27 cellular contexts compared by ENCODE assay signal in the genomic region with DNA sequence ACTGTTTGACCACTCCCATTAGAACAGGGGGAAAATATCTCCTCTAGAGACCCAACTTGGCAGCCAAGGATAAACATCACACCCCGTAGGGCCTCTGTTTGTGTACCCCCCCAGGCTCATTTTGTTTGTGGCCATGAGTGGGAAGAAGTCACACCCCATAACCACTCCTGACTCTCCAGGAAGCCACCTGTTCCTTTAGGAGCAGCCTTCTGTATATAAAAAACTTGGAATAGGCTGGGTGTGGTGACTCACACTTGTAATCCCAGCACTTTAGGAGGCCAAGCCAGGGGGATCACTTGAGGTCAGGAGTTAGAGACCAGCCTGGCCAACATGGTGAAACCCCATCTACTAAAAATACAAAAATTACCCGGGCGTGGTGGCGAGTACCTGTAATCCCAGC. TPM values are rescaled to one million over a fixed set of nuclear protein-coding genes. Genes with fewer than 3 reads are reported as not detected.
DNase-seq lines count a peak whose midpoint lies in the region; ATAC-seq and TF ChIP-seq lines count a peak whose summit lies in the region.
"Had no signal": no experiment of that assay in that cellular context is flagged by ENCODE, and none has a peak within 500 bp of the region (broad histone marks: within the 10 kb centered on the region; RNA-seq: fewer than 3 reads in every experiment).

No MANE protein-coding gene starts in this region.

- no peak for TF ChIP-seq EP300 in transverse colon (IDR thresholded peaks at IDR 0.05; ENCODE audit: low read depth)

- CTCF ChIA-PET in IMR-90 (lab: Yijun Ruan, JAX): no interaction called here

- H3K4me1 ChIP-seq in IMR-90 (ENCODE audit: control insufficient read depth, insufficient read depth, low read length): 0 out of 2 replicates have a peak, but pooled peaks cover 1% of the 10 kb centered on the region
- H3K4me1 ChIP-seq in RWPE2 (ENCODE audit: insufficient read depth, poor library complexity, severe bottlenecking): peaks cover 23% of the 10 kb centered on the region
- peaks cover 0 to 15% (median 11%) of the 10 kb centered on the region in 4 donors for H3K4me1 ChIP-seq in transverse colon
- H3K4me1 ChIP-seq: lower lobe of right lung, prostate gland had no signal

- DNase-seq in IMR-90 (peak; percentile 40), RWPE2 (ENCODE audit: low spot score) (no peak), iris pigment epithelial cell (ENCODE audit: low read depth) (peak; percentile 15), transverse colon (peak; percentile 17), UCSD-AML1 (lab: John Stamatoyannopoulos, UW; ENCODE audit: unreplicated experiment) (no peak)
- DNase-seq: activated CD4-positive, alpha-beta T cell treated with anti-CD3 and anti-CD28 coated beads for 36 hours; activated CD8-positive, alpha-beta memory T cell treated with anti-CD3 and anti-CD28 coated beads for 24 hours; activated T-cell treated with anti-CD3 and anti-CD28 coated beads, Interleukin-2, amount 50 U/mL, for 1 hour; brain microvascular endothelial cell; effector CD8-positive, alpha-beta T cell; islet precursor cell; lower lobe of right lung; MM.1S; NCI-H1436; NCI-H510A; Peyer's patch had no signal

- H3K27me3 ChIP-seq in IMR-90 (ENCODE audit: control insufficient read depth, insufficient read depth, low read length): no peaks in the 10 kb centered on the region
- no peaks in the 10 kb centered on the region for H3K27me3 ChIP-seq in RWPE2 (ENCODE audit: insufficient read depth, poor library complexity, severe bottlenecking)
- no peaks in the 10 kb centered on the region for H3K27me3 ChIP-seq in transverse colon
- H3K27me3 ChIP-seq: brain microvascular endothelial cell, Peyer's patch had no signal

- no peak overlapping the region for H3K9ac ChIP-seq in IMR-90 (ENCODE audit: low read depth, low read length)

- dilution Hi-C loops in IMR-90 (cut with HindIII; ENCODE audit: low sequenced_read_pairs, unreplicated experiment): no loop called here

- H3K27ac ChIP-seq in IMR-90 (ENCODE audit: insufficient read depth, low read length): no peak overlapping the region
- H3K27ac ChIP-seq in RWPE2 (ENCODE audit: poor library complexity, severe bottlenecking): peak overlapping the region; percentile 10
- H3K27ac ChIP-seq in transverse colon: peak overlapping the region in 3 of 4 donors; percentile 1 to 47 (median 13)
- H3K27ac ChIP-seq: brain microvascular endothelial cell, lower lobe of right lung, prostate gland, skin epidermis, thoracic aorta had no signal

- intact Hi-C loops in IMR-90 (cut with micrococcal nuclease) (no loop called here), transverse colon (cut with DNase I; ENCODE audit: low total_unique reads) (no loop called here)

- no peaks in the 10 kb centered on the region for H3K9me3 ChIP-seq in IMR-90 (ENCODE audit: control insufficient read depth, insufficient read depth, low read length)
- H3K9me3 ChIP-seq in RWPE2 (ENCODE audit: severe bottlenecking): no peaks in the 10 kb centered on the region
- H3K9me3 ChIP-seq in transverse colon: no peaks in the 10 kb centered on the region
- H3K9me3 ChIP-seq: lower lobe of right lung, Peyer's patch, prostate gland, thoracic aorta had no signal

- ATAC-seq in IMR-90 (ENCODE audit: low read depth) (0 out of 2 replicates have a peak, but pooled peaks have one; percentile 37), RWPE2 (ENCODE audit: low read depth) (peak; percentile 46; the same call in 2 of the 3 replicates), HG02588 (IDR thresholded peaks at IDR 0.05; ENCODE audit: unreplicated experiment) (no peak), HG02981 (IDR thresholded peaks at IDR 0.05; ENCODE audit: unreplicated experiment) (no peak)
- ATAC-seq: activated CD4-positive, alpha-beta T cell treated with anti-CD3 and anti-CD28 coated beads for 36 hours; lower lobe of right lung had no signal

- H2AK9ac ChIP-seq in IMR-90 (replicated peaks; ENCODE audit: low read depth, low read length, poor library complexity): no peak overlapping the region

- H4K5ac ChIP-seq in IMR-90 (ENCODE audit: low read depth, low read length): no peak overlapping the region

- TF ChIP-seq CTCF in IMR-90 (conservative IDR thresholded peaks at IDR 0.05; ENCODE audit: low read depth, low read length): no peak
- TF ChIP-seq CTCF in RWPE2 (IDR thresholded peaks at IDR 0.05; ENCODE audit: poor library complexity, severe bottlenecking): no peak
- TF ChIP-seq CTCF in transverse colon (IDR thresholded peaks at IDR 0.05): no peak

- no peak overlapping the region for H4K91ac ChIP-seq in IMR-90 (ENCODE audit: insufficient read depth, low read depth, low read length)

- no peak overlapping the region for H2BK5ac ChIP-seq in IMR-90 (ENCODE audit: low read depth, low read length, poor library complexity, severe bottlenecking)

- BruUV-seq in IMR-90 (replicated peaks; lab: Mats Ljungman, UMichigan): no TSS peak

- H4K20me1 ChIP-seq in IMR-90 (ENCODE audit: insufficient read depth, low read length): no peaks in the 10 kb centered on the region

- in situ Hi-C loops in IMR-90 (cut with MboI; ENCODE audit: low sequenced_read_pairs) (no loop called here), transverse colon (cut with MboI; ENCODE audit: low pct_ligation_motif_present in 1 of 4, low pct_unique_long_range_greater_than_20kb in 1 of 4, low sequenced_read_pairs in 3 of 4) (no loop called here)

- H3K4me2 ChIP-seq in IMR-90 (ENCODE audit: low read depth, low read length): no peak overlapping the region

- no peak overlapping the region for H2BK15ac ChIP-seq in IMR-90 (ENCODE audit: low read depth, low read length)

- no peak overlapping the region for H3K4me3 ChIP-seq in IMR-90 (ENCODE audit: insufficient read depth, low read depth, low read length)
- H3K4me3 ChIP-seq in RWPE2 (ENCODE audit: severe bottlenecking): no peak overlapping the region
- H3K4me3 ChIP-seq in transverse colon: no peak overlapping the region
- H3K4me3 ChIP-seq: lower lobe of right lung, Peyer's patch, prostate gland, skin epidermis, thoracic aorta had no signal

- no peak overlapping the region for H4K8ac ChIP-seq in IMR-90 (ENCODE audit: low read depth in 2 of 2, low read length in 2 of 2)

- no peak overlapping the region for H3K18ac ChIP-seq in IMR-90 (ENCODE audit: low read depth, low read length)

- WGBS in IMR-90 (ENCODE audit: extremely low coverage in 2 of 2, insufficient read length in 1 of 2), 2 experiments: no CpG with 5 or more reads among the region's 4 CpGs
- 57 to 66% methylated on average over 4 of the region's 4 CpGs for WGBS in transverse colon (ENCODE audit: low coverage in 1 of 2), 2 donors

- POLR2A ChIA-PET in IMR-90 (lab: Charles Lee; ENCODE audit: unreplicated experiment): no interaction called here

- TF ChIP-seq POLR2A in IMR-90 (IDR thresholded peaks at IDR 0.05; ENCODE audit: low read depth, low read length) (no peak), transverse colon (IDR thresholded peaks at IDR 0.05) (no peak)

- H3K36me3 ChIP-seq in IMR-90 (ENCODE audit: control insufficient read depth, insufficient read depth, low read length) (no peaks in the 10 kb centered on the region), RWPE2 (ENCODE audit: low read depth) (no peaks in the 10 kb centered on the region), transverse colon (no peaks in the 10 kb centered on the region)
- H3K36me3 ChIP-seq: brain microvascular endothelial cell, lower lobe of right lung, Peyer's patch, prostate gland, thoracic aorta had no signal

- no peak overlapping the region for H2BK20ac ChIP-seq in IMR-90 (ENCODE audit: low read depth, low read length)

- H3K56ac ChIP-seq in IMR-90 (ENCODE audit: extremely low read depth, insufficient read depth, low read length): no peak overlapping the region

- H2BK120ac ChIP-seq in IMR-90 (ENCODE audit: low read depth, low read length): no peak overlapping the region

- H2AFZ ChIP-seq in IMR-90 (replicated peaks; ENCODE audit: low read length, poor library complexity): no peak overlapping the region

- H3K4ac ChIP-seq in IMR-90 (ENCODE audit: low read depth, low read length): no peak overlapping the region

- no peak overlapping the region for H3K14ac ChIP-seq in IMR-90 (replicated peaks; ENCODE audit: low read depth, low read length)

- no peaks in the 10 kb centered on the region for H3K9me1 ChIP-seq in IMR-90 (ENCODE audit: insufficient read depth, low read length)

- TF ChIP-seq RAD21 in IMR-90 (IDR thresholded peaks at IDR 0.05; ENCODE audit: low read length): no peak

- no peak overlapping the region for H3K23ac ChIP-seq in IMR-90 (ENCODE audit: low read depth, low read length)

- no peaks in the 10 kb centered on the region; a peak in 1 of 4 replicates for H3K79me1 ChIP-seq in IMR-90 (ENCODE audit: low read depth in 1 of 2, low read length in 2 of 2)

- no peak overlapping the region for H2AK5ac ChIP-seq in IMR-90 (ENCODE audit: low read depth, low read length)

TF ChIP-seq in IMR-90, 13 proteins besides CTCF, POLR2A, EP300 and RAD21 (continues in another document):
- TF ChIP-seq, protein P1, sequence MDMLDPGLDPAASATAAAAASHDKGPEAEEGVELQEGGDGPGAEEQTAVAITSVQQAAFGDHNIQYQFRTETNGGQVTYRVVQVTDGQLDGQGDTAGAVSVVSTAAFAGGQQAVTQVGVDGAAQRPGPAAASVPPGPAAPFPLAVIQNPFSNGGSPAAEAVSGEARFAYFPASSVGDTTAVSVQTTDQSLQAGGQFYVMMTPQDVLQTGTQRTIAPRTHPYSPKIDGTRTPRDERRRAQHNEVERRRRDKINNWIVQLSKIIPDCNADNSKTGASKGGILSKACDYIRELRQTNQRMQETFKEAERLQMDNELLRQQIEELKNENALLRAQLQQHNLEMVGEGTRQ (IDR thresholded peaks at IDR 0.05; ENCODE audit: low read depth, low read length): no peak
- no peak for TF ChIP-seq SMC3 (IDR thresholded peaks at IDR 0.05; ENCODE audit: low read depth, low read length)
- no peak for TF ChIP-seq BHLHE40 (IDR thresholded peaks at IDR 0.05; ENCODE audit: low read depth, low read length)

RNA-seq across cellular contexts. Expression of a gene that starts 28.7 kb away (rescaled TPM):
- total RNA-seq in IMR-90 (2012; rRNA removed) (1.9 and 2.0 TPM in 2 replicates), transverse colon (10 to 100 TPM; 22.4 to 31.8 (median 29.5) TPM)
- 6.2 and 6.6 TPM in 2 replicates for polyA plus RNA-seq in IMR-90 (2012; rRNA removed)
- polyA plus RNA-seq in IMR-90 (2012; cell fraction: cytosol; rRNA removed): 3.6 and 12.7 TPM in 2 replicates
- polyA plus RNA-seq in IMR-90 (2012; cell fraction: nucleus; rRNA removed; ENCODE audit: low replicate concordance): 19.1 and 30.0 TPM in 2 replicates
- polyA plus RNA-seq: CD14-positive monocyte had no signal

RNA-seq across cellular contexts. Expression of a gene that starts 58.7 kb away (rescaled TPM):
- 0.28 and 0.36 TPM in 2 replicates for total RNA-seq in IMR-90 (2012; rRNA removed)
- 0.14 and 0.17 TPM in 2 replicates for polyA plus RNA-seq in IMR-90 (2012; rRNA removed)
- 0.05 and 0.08 TPM in 2 replicates for polyA plus RNA-seq in IMR-90 (2012; cell fraction: cytosol; rRNA removed)
- polyA plus RNA-seq in IMR-90 (2012; cell fraction: nucleus; rRNA removed; ENCODE audit: low replicate concordance): 0.16 and 0.32 TPM in 2 replicates
- total RNA-seq in transverse colon: not detected
- total RNA-seq: activated CD4-positive, alpha-beta T cell treated with anti-CD3 and anti-CD28 coated beads for 36 hours; epithelial cell of proximal tubule; glomerular endothelial cell; Peyer's patch; SK-MEL-5; T-helper 1 cell treated with Interleukin-12 subunit alpha and Interleukin-12 subunit beta and Interleukin-4 antibody, amounts not matched to agents 30 ng/mL and 1 ng/mL, for 36 hours had no signal
- polyA plus RNA-seq: CD14-positive monocyte, IgD-negative memory B cell had no signal

Comparison
In these comparisons a context has a peak if more than half of its experiments do, and no peak if none do; other contexts are left out.
1. ATAC-seq: peak in IMR-90 (single experiment) and RWPE2 (single experiment); none in HG02588 (single experiment) and HG02981 (single experiment).
2. DNase-seq: peak in IMR-90 (single experiment), iris pigment epithelial cell (single experiment) and transverse colon (single experiment); none in RWPE2 (single experiment) and UCSD-AML1 (single experiment).